ENCODE assay signal across 11 cellular contexts in genomic region chr15:69979783-69980182, GRCh38.
A peak's percentile ranks its signal among the peaks of the same experiment; 100 is the strongest.
DNase-seq lines count a peak whose midpoint lies in the region; ATAC-seq, FAIRE-seq and TF ChIP-seq lines count a peak whose summit lies in the region.
"Had no signal": no experiment of that assay in that cellular context is flagged by ENCODE, and none has a peak within 500 bp of the region (broad histone marks: within the 10 kb centered on the region; RNA-seq: fewer than 3 reads in every experiment).

No MANE protein-coding gene starts in this region.

- no peak for TF ChIP-seq CTCF in GM12865 (IDR thresholded peaks at IDR 0.05; ENCODE audit: insufficient read depth, low read depth, low read length, missing control alignments)

- FAIRE-seq in frontal cortex (lab: Jason Lieb, UNC) = no peak

- ATAC-seq in GM19372 (IDR thresholded peaks at IDR 0.05; ENCODE audit: low read depth, unreplicated experiment) (peak; percentile 83), HG02885 (IDR thresholded peaks at IDR 0.05; ENCODE audit: poor library complexity, unreplicated experiment) (peak; percentile 70)

- H3K4me3 ChIP-seq in GM12865 (ENCODE audit: low read depth, low read length) = no peak overlapping the region
- H3K4me3 ChIP-seq: skin epidermis had no signal

- DNase-seq in GM12865 (ENCODE audit: low read depth) = peak; percentile 97
- DNase-seq in NAMALWA (ENCODE audit: low spot score) = peak; percentile 98
- no peak for DNase-seq in CD1c-positive myeloid dendritic cell (ENCODE audit: extremely low spot score)
- no peak for DNase-seq in NCI-H2107 (lab: John Stamatoyannopoulos, UW)
- no peak for DNase-seq in frontal cortex (ENCODE audit: low spot score in 2 of 2)
- no peak for DNase-seq in nucleus accumbens (lab: John Stamatoyannopoulos, UW)
- DNase-seq: AML-193, NCI-H187 treated with DMSO at 0.1 percent for 48 hours had no signal

Comparison
In these comparisons a context has a peak if more than half of its experiments do, and no peak if none do; other contexts are left out.
1. DNase-seq: peak in GM12865 (single experiment) and NAMALWA (single experiment); none in CD1c-positive myeloid dendritic cell (single experiment), NCI-H2107 (single experiment), frontal cortex (0 of 2) and nucleus accumbens (0 of 56).